In the genomic region with DNA sequence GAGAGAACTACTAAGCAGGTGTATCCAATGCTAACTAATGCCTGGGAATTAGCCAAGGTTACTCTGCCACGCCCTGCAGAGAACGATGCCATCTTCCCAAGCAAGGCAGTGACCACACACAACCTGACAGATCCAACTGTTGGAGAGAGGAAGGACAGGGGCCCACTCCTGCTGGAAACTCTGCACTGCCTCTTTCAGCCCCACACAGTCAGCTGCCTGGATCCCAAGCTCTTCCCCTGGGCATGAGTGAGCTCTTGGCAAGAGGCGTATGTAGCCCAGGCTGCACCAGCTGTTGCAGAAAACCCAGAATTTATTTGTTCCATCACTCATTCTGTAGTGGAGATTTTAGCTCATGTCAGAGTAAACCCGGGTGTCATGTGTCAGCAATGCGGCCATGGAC, we compare ENCODE assay signal across 1 cellular context.
TF ChIP-seq lines count a peak whose summit lies in the region.

No MANE protein-coding gene starts in this region.

TF ChIP-seq in GM23338, 12 proteins besides CTCF, POLR2A, EP300 and RAD21 (continued from another document):
- TF ChIP-seq, protein P1, sequence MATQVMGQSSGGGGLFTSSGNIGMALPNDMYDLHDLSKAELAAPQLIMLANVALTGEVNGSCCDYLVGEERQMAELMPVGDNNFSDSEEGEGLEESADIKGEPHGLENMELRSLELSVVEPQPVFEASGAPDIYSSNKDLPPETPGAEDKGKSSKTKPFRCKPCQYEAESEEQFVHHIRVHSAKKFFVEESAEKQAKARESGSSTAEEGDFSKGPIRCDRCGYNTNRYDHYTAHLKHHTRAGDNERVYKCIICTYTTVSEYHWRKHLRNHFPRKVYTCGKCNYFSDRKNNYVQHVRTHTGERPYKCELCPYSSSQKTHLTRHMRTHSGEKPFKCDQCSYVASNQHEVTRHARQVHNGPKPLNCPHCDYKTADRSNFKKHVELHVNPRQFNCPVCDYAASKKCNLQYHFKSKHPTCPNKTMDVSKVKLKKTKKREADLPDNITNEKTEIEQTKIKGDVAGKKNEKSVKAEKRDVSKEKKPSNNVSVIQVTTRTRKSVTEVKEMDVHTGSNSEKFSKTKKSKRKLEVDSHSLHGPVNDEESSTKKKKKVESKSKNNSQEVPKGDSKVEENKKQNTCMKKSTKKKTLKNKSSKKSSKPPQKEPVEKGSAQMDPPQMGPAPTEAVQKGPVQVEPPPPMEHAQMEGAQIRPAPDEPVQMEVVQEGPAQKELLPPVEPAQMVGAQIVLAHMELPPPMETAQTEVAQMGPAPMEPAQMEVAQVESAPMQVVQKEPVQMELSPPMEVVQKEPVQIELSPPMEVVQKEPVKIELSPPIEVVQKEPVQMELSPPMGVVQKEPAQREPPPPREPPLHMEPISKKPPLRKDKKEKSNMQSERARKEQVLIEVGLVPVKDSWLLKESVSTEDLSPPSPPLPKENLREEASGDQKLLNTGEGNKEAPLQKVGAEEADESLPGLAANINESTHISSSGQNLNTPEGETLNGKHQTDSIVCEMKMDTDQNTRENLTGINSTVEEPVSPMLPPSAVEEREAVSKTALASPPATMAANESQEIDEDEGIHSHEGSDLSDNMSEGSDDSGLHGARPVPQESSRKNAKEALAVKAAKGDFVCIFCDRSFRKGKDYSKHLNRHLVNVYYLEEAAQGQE (IDR thresholded peaks at IDR 0.05; ENCODE audit: unreplicated experiment), result no peak
- TF ChIP-seq EZH2phosphoT487 (IDR thresholded peaks at IDR 0.05; ENCODE audit: unreplicated experiment) (no peak), JUNB (IDR thresholded peaks at IDR 0.05; ENCODE audit: unreplicated experiment) (no peak), ZNF331 (CRISPR knock-in tag; IDR thresholded peaks at IDR 0.05; ENCODE audit: low read depth) (no peak)
- TF ChIP-seq, protein P2, sequence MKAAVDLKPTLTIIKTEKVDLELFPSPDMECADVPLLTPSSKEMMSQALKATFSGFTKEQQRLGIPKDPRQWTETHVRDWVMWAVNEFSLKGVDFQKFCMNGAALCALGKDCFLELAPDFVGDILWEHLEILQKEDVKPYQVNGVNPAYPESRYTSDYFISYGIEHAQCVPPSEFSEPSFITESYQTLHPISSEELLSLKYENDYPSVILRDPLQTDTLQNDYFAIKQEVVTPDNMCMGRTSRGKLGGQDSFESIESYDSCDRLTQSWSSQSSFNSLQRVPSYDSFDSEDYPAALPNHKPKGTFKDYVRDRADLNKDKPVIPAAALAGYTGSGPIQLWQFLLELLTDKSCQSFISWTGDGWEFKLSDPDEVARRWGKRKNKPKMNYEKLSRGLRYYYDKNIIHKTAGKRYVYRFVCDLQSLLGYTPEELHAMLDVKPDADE (IDR thresholded peaks at IDR 0.05), result no peak
